13 cellular contexts compared by ENCODE assay signal in genomic region chr2:128442053-128442751, GRCh38.
DNase-seq lines count a peak whose midpoint lies in the region; ATAC-seq and TF ChIP-seq lines count a peak whose summit lies in the region.
"Had no signal": no experiment of that assay in that cellular context is flagged by ENCODE, and none has a peak within 500 bp of the region (broad histone marks: within the 10 kb centered on the region; RNA-seq: fewer than 3 reads in every experiment).

No MANE protein-coding gene starts in this region.

- WGBS in neuronal stem cell (ENCODE audit: extremely low coverage in 2 of 2, insufficient read length in 2 of 2, insufficient replicate concordance in 1 of 2), 2 donors, result no CpG with 5 or more reads among the region's 8 CpGs

- H2AFZ ChIP-seq in neuronal stem cell (ENCODE audit: low read length), result peak overlapping the region; percentile 86
- H2AFZ ChIP-seq: GM23248 had no signal

- no peak overlapping the region for H4K91ac ChIP-seq in neuronal stem cell (ENCODE audit: low read depth, low read length, poor library complexity)

- no peak overlapping the region for H2BK120ac ChIP-seq in neuronal stem cell (ENCODE audit: low read depth, low read length)

- peaks cover 2% of the 10 kb centered on the region for H3K79me1 ChIP-seq in neuronal stem cell (ENCODE audit: low read depth, low read length)

- H2AK5ac ChIP-seq in neuronal stem cell (ENCODE audit: low read depth, low read length), result peak overlapping the region; percentile 56

- H3K23ac ChIP-seq in neuronal stem cell (ENCODE audit: low read depth, low read length, poor library complexity), result peak overlapping the region; percentile 22

- no peak overlapping the region for H2BK5ac ChIP-seq in neuronal stem cell (ENCODE audit: low read length)

- no peak overlapping the region for H3K4me3 ChIP-seq in neuronal stem cell (ENCODE audit: low read length in 2 of 2)
- H3K4me3 ChIP-seq: dorsolateral prefrontal cortex, GM23248 had no signal

- peak; percentile 16 for DNase-seq in EH (ENCODE audit: low read depth)
- DNase-seq in NOMO-1 treated with DMSO at 0.1 percent for 48 hours (lab: John Stamatoyannopoulos, UW; ENCODE audit: unreplicated experiment), result peak; percentile 28
- DNase-seq in erythroblast (lab: John Stamatoyannopoulos, UW), result peak; percentile 43 to 74
- no peak for DNase-seq in neuronal stem cell (ENCODE audit: low spot score)
- no peak for DNase-seq in caudate nucleus (lab: John Stamatoyannopoulos, UW)
- DNase-seq in GM03348 (ENCODE audit: low spot score), result no peak
- DNase-seq in germinal center (ENCODE audit: low spot score), result no peak
- DNase-seq: GM23248, immature natural killer cell, NCI-H2081 treated with DMSO at 0.1 percent for 48 hours had no signal

- no peak overlapping the region for H3K14ac ChIP-seq in neuronal stem cell (ENCODE audit: low read length)

- H3K18ac ChIP-seq in neuronal stem cell (ENCODE audit: low read length), result peak overlapping the region; percentile 77

- H3K27ac ChIP-seq in neuronal stem cell (replicated peaks; ENCODE audit: low read length) (no peak overlapping the region), caudate nucleus (ENCODE audit: low read depth, low read length) (no peak overlapping the region)
- H3K27ac ChIP-seq: GM23248 had no signal

- H3K36me3 ChIP-seq in neuronal stem cell (replicated peaks in 1 of 2; ENCODE audit: control insufficient read depth in 2 of 2, insufficient read depth in 2 of 2, low read length in 2 of 2), result no peaks in the 10 kb centered on the region

- TF ChIP-seq POLR2A in erythroblast (IDR thresholded peaks at IDR 0.05; ENCODE audit: low read length), result no peak

- peaks cover 0 to 9% of the 10 kb centered on the region in 2 donors for H3K4me1 ChIP-seq in neuronal stem cell (ENCODE audit: control insufficient read depth in 2 of 2, insufficient read depth in 1 of 2, low read depth in 1 of 2, low read length in 2 of 2)

- no peak overlapping the region for H3K4ac ChIP-seq in neuronal stem cell (ENCODE audit: low read length)

- H3K9ac ChIP-seq in neuronal stem cell (ENCODE audit: low read depth, low read length, poor library complexity), result no peak overlapping the region
- H3K9ac ChIP-seq: GM23248 had no signal

- no peak overlapping the region for H2BK12ac ChIP-seq in neuronal stem cell (ENCODE audit: low read length)

- H3K9me3 ChIP-seq in neuronal stem cell (replicated peaks in 1 of 2; ENCODE audit: control insufficient read depth in 2 of 2, insufficient read depth in 1 of 2, low read depth in 1 of 2, low read length in 2 of 2), result no peaks in the 10 kb centered on the region

- H2BK15ac ChIP-seq in neuronal stem cell (ENCODE audit: low read length), result no peak overlapping the region

- H3K4me2 ChIP-seq in neuronal stem cell (ENCODE audit: insufficient read depth, low read length, poor library complexity, severe bottlenecking), result no peak overlapping the region

- H4K8ac ChIP-seq in neuronal stem cell (ENCODE audit: low read depth, low read length), result no peak overlapping the region

- no peaks in the 10 kb centered on the region for H3K27me3 ChIP-seq in neuronal stem cell (ENCODE audit: control insufficient read depth in 3 of 3, insufficient read depth in 3 of 3, low read depth in 1 of 3, low read length in 3 of 3)
- H3K27me3 ChIP-seq: dorsolateral prefrontal cortex had no signal

- ATAC-seq in GM18909 (IDR thresholded peaks at IDR 0.05; ENCODE audit: poor library complexity, unreplicated experiment), result no peak
- ATAC-seq: activated T-helper 17 cell treated with anti-CD3 and anti-CD28 coated beads, Interleukin-2, amount 50 U/mL, for 72 hours had no signal

Comparison
In these comparisons a context has a peak if more than half of its experiments do, and no peak if none do; other contexts are left out.
1. DNase-seq: peak in EH (single experiment), NOMO-1 treated with DMSO at 0.1 percent for 48 hours (single experiment) and erythroblast (2 of 2); none in neuronal stem cell (single experiment), caudate nucleus (0 of 61), GM03348 (single experiment) and germinal center (single experiment).